ENCODE assay signal across 8 cellular contexts in the genomic region with DNA sequence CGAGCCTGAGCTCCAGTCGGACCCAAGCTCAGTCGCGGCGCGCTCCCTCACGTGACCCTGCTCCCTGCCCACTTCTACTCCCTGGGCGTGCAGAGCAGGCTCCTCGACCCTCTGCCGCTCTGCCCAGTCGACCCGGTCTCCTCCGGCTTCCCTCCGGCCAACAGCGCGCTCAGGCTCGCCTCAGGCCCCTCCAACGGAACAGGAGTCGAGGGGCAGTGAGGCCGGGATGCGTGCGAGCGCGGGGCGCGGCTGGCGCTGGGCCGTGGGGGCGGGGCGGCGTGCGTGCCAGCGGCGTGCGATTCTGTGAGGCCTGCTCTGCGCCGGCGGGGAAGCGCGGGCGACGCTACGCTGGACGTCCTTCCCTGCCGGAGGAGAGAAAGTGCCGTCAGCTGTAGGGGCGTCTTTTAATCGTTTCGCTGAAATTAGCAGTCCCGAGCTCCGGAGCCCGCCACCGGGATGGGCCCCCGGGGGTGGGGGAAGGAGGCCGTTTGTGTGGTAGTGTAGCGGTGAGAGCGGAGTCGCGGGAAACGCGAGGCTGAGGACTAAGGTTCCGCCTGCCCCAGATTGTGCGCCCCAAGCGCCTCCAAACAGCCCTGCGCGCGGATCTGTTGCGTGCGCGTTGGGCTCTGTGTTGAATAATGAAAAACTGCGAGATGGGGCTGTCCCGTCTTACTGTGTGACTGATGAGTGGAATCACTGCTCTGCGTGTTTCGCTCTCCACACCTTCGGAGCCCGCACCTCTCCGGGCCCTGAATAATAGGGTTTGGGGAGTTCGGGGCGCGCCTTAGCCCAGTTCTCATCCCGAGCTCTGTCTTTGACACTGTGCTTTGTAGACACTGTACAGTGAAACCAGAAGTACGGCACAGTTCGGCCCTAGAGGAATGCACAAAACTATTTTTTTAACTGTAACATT. TPM values are rescaled to one million over a fixed set of nuclear protein-coding genes. Genes with fewer than 3 reads are reported as not detected.
DNase-seq lines count a peak whose midpoint lies in the region; ATAC-seq and TF ChIP-seq lines count a peak whose summit lies in the region.

A gene with protein sequence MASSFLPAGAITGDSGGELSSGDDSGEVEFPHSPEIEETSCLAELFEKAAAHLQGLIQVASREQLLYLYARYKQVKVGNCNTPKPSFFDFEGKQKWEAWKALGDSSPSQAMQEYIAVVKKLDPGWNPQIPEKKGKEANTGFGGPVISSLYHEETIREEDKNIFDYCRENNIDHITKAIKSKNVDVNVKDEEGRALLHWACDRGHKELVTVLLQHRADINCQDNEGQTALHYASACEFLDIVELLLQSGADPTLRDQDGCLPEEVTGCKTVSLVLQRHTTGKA (minus strand): TSS at position 217 of the 913 bp plus-strand sequence. CDS start 311 bp downstream, outside the sequence.

- H3K36me3 ChIP-seq in HUES64 (ENCODE audit: insufficient read depth, low read length), result peaks cover 18% of the 10 kb centered on the region; the same call in 1 of the 2 replicates
- H3K36me3 ChIP-seq in mucosa of rectum (ENCODE audit: control insufficient read depth in 2 of 2, insufficient read depth in 2 of 2, low read length in 2 of 2), result no peaks in the 10 kb centered on the region

- H3K27ac ChIP-seq in HUES64 (ENCODE audit: low read depth, low read length) (peak within 1 kb of the TSS; percentile 94), mucosa of rectum (ENCODE audit: low read depth in 2 of 2, low read length in 2 of 2) (peak within 1 kb of the TSS; percentile 88 to 94)

- TF ChIP-seq CTCF in epithelial cell of proximal tubule (conservative IDR thresholded peaks at IDR 0.05; ENCODE audit: low read depth, low read length), result peak; percentile 2

- H3K9ac ChIP-seq in HUES64 (ENCODE audit: low read depth, low read length) (peak within 1 kb of the TSS; percentile 91), mucosa of rectum (ENCODE audit: low read depth in 1 of 2, low read length in 2 of 2) (peak within 1 kb of the TSS; percentile 89 to 92)

- DNase-seq in DMS153 treated with DMSO at 0.1 percent for 48 hours (lab: John Stamatoyannopoulos, UW; ENCODE audit: unreplicated experiment) (peak; percentile 91), OCI-M2 (lab: John Stamatoyannopoulos, UW; ENCODE audit: unreplicated experiment) (peak; percentile 44), activated T-cell treated with anti-CD3 and anti-CD28 coated beads for 4 hours (peak; percentile 82), epithelial cell of proximal tubule (ENCODE audit: low read depth) (no peak)
- DNase-seq in stimulated activated CD8-positive, alpha-beta memory T cell treated with anti-CD3 and anti-CD28 coated beads, Interleukin-4, amount 100 ng/mL, for 48 hours, result peak; percentile 90

- ATAC-seq in GM21515 (IDR thresholded peaks at IDR 0.05; ENCODE audit: unreplicated experiment), result peak; percentile 84

- H3K4me3 ChIP-seq in HUES64 (ENCODE audit: low read length) (peak within 1 kb of the TSS; percentile 79), epithelial cell of proximal tubule (ENCODE audit: low read depth, low read length) (peak within 1 kb of the TSS; percentile 77), mucosa of rectum (ENCODE audit: low read length in 2 of 2) (peak within 1 kb of the TSS; percentile 95 to 98)

- WGBS in HUES64, result 7% methylated on average over 83 of the region's 83 CpGs

- H3K27me3 ChIP-seq in HUES64 (ENCODE audit: insufficient read depth, low read length) (peaks cover 8% of the 10 kb centered on the region), mucosa of rectum (ENCODE audit: control insufficient read depth in 2 of 2, insufficient read depth in 2 of 2, low read length in 2 of 2) (no peaks in the 10 kb centered on the region)

- H3K4me1 ChIP-seq in HUES64 (ENCODE audit: insufficient read depth, low read length) (peaks cover 5% of the 10 kb centered on the region; the same call in 1 of the 2 replicates), mucosa of rectum (ENCODE audit: control insufficient read depth in 2 of 2, insufficient read depth in 2 of 2, low read length in 2 of 2) (peaks cover 8 to 15% of the 10 kb centered on the region in 2 donors)

- peaks cover 2% of the 10 kb centered on the region for H3K9me3 ChIP-seq in HUES64 (ENCODE audit: insufficient read depth, low read depth, low read length)
- H3K9me3 ChIP-seq in mucosa of rectum (ENCODE audit: control insufficient read depth in 2 of 2, low read length in 2 of 2), result no peaks in the 10 kb centered on the region

RNA-seq across cellular contexts. Expression of the gene that starts here (rescaled TPM):
- polyA plus RNA-seq in HUES64 (2013, experiment 1 of 2), result 46.9 TPM
- polyA plus RNA-seq in HUES64 (2013, experiment 2 of 2), result 57.1 TPM
- 64.5 and 66.1 TPM in 2 replicates for total RNA-seq in epithelial cell of proximal tubule
